Comparison of ENCODE assay signal across 35 cellular contexts in the genomic region with DNA sequence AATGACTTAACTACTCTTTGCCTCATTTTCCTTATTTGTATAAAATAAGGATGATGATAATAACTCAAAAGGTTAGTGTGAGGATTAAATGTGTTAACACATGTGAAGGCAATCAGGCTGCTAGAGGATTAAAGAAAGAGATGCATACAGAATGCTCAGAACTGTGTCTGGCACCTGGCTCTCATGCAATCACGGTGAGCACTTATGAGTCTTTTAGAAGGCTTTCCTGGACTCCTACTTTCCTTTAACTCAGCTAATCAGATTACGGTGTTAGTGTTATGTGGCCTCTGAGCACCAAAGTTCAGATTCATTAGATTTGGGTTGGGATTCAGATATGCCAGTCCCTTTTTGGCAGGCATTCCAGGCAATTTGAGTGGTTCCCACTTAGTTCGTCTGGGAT.
"Had no signal": no experiment of that assay in that cellular context is flagged by ENCODE, and none has a peak within 500 bp of the region (broad histone marks: within the 10 kb centered on the region; RNA-seq: fewer than 3 reads in every experiment).

No MANE protein-coding gene starts in this region.

- H3K9ac ChIP-seq: KMS-11 had no signal

- H3K4me3 ChIP-seq: Peyer's patch, SJSA1 had no signal

- H3K4me3 Mint-ChIP-seq: activated CD4-positive, alpha-beta T cell treated with anti-CD3 and anti-CD28 coated beads, Interleukin-2, amount 10 ng/mL, durations not matched to agents 24 days and 14 days; activated CD8-positive, alpha-beta T cell treated with anti-CD3 and anti-CD28 coated beads for 36 hours; activated naive CD8-positive, alpha-beta T cell treated with anti-CD3 and anti-CD28 coated beads for 36 hours; activated T-cell treated with anti-CD3 and anti-CD28 coated beads, Interleukin-2, amount 50 U/mL, for 72 hours; activated T-helper 17 cell treated with anti-CD3 and anti-CD28 coated beads, Interleukin-2, amount 50 U/mL, for 72 hours had no signal

- DNase-seq: activated CD4-positive, alpha-beta T cell treated with anti-CD3 and anti-CD28 coated beads, Interleukin-2, amount 10 ng/mL, durations not matched to agents 24 days and 14 days; activated CD4-positive, alpha-beta T cell treated with anti-CD3 and anti-CD28 coated beads, Interleukin-2, amount 50 U/mL, for 4 hours; activated CD4-positive, CD25-positive, alpha-beta regulatory T cell; activated CD8-positive, alpha-beta T cell treated with anti-CD3 and anti-CD28 coated beads for 36 hours; activated effector memory CD4-positive, alpha-beta T cell treated with anti-CD3 and anti-CD28 coated beads, Interleukin-2, amount 50 U/mL, for 16 hours; activated naive CD4-positive, alpha-beta T cell; activated naive CD4-positive, alpha-beta T cell treated with anti-CD3 and anti-CD28 coated beads, Interleukin-2, amount 50 U/mL, for 16 hours; activated naive CD8-positive, alpha-beta T cell treated with anti-CD3 and anti-CD28 coated beads for 36 hours; activated T-cell treated with anti-CD3 and anti-CD28 coated beads, Interleukin-2, amount 50 U/mL, for 1 hour; activated T-cell treated with anti-CD3 and anti-CD28 coated beads, Interleukin-2, amount 50 U/mL, for 72 hours; amniotic stem cell; aorta; brain microvascular endothelial cell; central memory CD4-positive, alpha-beta T cell; MM.1S; MV-4-11; NCI-H1092; NCI-H1436 treated with DMSO at 0.1 percent for 48 hours; NCI-H1694 treated with DMSO at 0.1 percent for 48 hours; NCI-H2029; NCI-H510A; NCI-H69; NK-92 treated with Interleukin-12 subunit alpha and Interleukin-12 subunit beta, amount 100 ng/mL, for 24 hours; PC-3; Peyer's patch; RPMI8226; SHP77 treated with DMSO at 0.1 percent for 48 hours; SW 1271; T-helper 1 cell; T-helper 2 cell; T-helper 9 cell had no signal

- H3K36me3 Mint-ChIP-seq: activated naive CD8-positive, alpha-beta T cell treated with anti-CD3 and anti-CD28 coated beads for 36 hours had no signal

- H3K9me3 ChIP-seq: Peyer's patch, SJSA1 had no signal

- H3K9me3 Mint-ChIP-seq: activated CD4-positive, alpha-beta T cell treated with anti-CD3 and anti-CD28 coated beads, Interleukin-2, amount 10 ng/mL, durations not matched to agents 24 days and 14 days; activated CD8-positive, alpha-beta T cell treated with anti-CD3 and anti-CD28 coated beads for 36 hours; activated naive CD8-positive, alpha-beta T cell treated with anti-CD3 and anti-CD28 coated beads for 36 hours; activated T-cell treated with anti-CD3 and anti-CD28 coated beads, Interleukin-2, amount 50 U/mL, for 72 hours; activated T-helper 17 cell treated with anti-CD3 and anti-CD28 coated beads, Interleukin-2, amount 50 U/mL, for 72 hours had no signal

- ATAC-seq: activated CD8-positive, alpha-beta T cell treated with anti-CD3 and anti-CD28 coated beads for 36 hours; activated T-cell treated with anti-CD3 and anti-CD28 coated beads, Interleukin-2, amount 50 U/mL, for 72 hours; activated T-helper 17 cell treated with anti-CD3 and anti-CD28 coated beads, Interleukin-2, amount 50 U/mL, for 72 hours; PC-3 had no signal

- H3K4me1 ChIP-seq: SJSA1 had no signal

- H3K4me1 Mint-ChIP-seq: activated CD4-positive, alpha-beta T cell treated with anti-CD3 and anti-CD28 coated beads, Interleukin-2, amount 10 ng/mL, durations not matched to agents 24 days and 14 days; activated naive CD8-positive, alpha-beta T cell treated with anti-CD3 and anti-CD28 coated beads for 36 hours; activated T-helper 17 cell treated with anti-CD3 and anti-CD28 coated beads, Interleukin-2, amount 50 U/mL, for 72 hours had no signal

- H3K4me2 ChIP-seq: KMS-11 had no signal

- H3K27ac ChIP-seq: brain microvascular endothelial cell, KMS-11, Peyer's patch, SJSA1, VCaP had no signal

- H3K36me3 ChIP-seq: brain microvascular endothelial cell, Peyer's patch, SJSA1 had no signal

- H3K27me3 ChIP-seq: brain microvascular endothelial cell, Peyer's patch, SJSA1 had no signal

- H3K27ac Mint-ChIP-seq: activated CD4-positive, alpha-beta T cell treated with anti-CD3 and anti-CD28 coated beads, Interleukin-2, amount 10 ng/mL, durations not matched to agents 24 days and 14 days; activated CD8-positive, alpha-beta T cell treated with anti-CD3 and anti-CD28 coated beads for 36 hours; activated naive CD8-positive, alpha-beta T cell treated with anti-CD3 and anti-CD28 coated beads for 36 hours; activated T-cell treated with anti-CD3 and anti-CD28 coated beads, Interleukin-2, amount 50 U/mL, for 72 hours; activated T-helper 17 cell treated with anti-CD3 and anti-CD28 coated beads, Interleukin-2, amount 50 U/mL, for 72 hours had no signal
